In genomic region chr4:150033937-150034336, GRCh38 we compare ENCODE assay signal across 14 cellular contexts. TPM values are rescaled to one million over a fixed set of nuclear protein-coding genes. Genes with fewer than 3 reads are reported as not detected.
A peak's percentile ranks its signal among the peaks of the same experiment; 100 is the strongest.
DNase-seq lines count a peak whose midpoint lies in the region; ATAC-seq and TF ChIP-seq lines count a peak whose summit lies in the region.
"Had no signal": no experiment of that assay in that cellular context is flagged by ENCODE, and none has a peak within 500 bp of the region (broad histone marks: within the 10 kb centered on the region; RNA-seq: fewer than 3 reads in every experiment).

No MANE protein-coding gene starts in this region.

- intact Hi-C loops in CD14-positive monocyte (cut with micrococcal nuclease): no loop called here

- no peak overlapping the region for H3K9ac ChIP-seq in Karpas-422 (ENCODE audit: low read length)
- H3K9ac ChIP-seq in MM.1S (ENCODE audit: low read length): no peak overlapping the region
- H3K9ac ChIP-seq: BLaER1 treated with 17β-estradiol and CSF1 and Interleukin-3, amounts not matched to agents 10 nM and 100 nM had no signal

- no peak overlapping the region for H3K4me3 Mint-ChIP-seq in CD14-positive monocyte
- H3K4me3 Mint-ChIP-seq: activated T-cell treated with anti-CD3 and anti-CD28 coated beads, Interleukin-2, amount 50 U/mL, for 4 hours had no signal

- H3K4me2 ChIP-seq in Karpas-422 (ENCODE audit: low read depth, low read length, poor library complexity, severe bottlenecking): no peak overlapping the region
- H3K4me2 ChIP-seq in MM.1S (ENCODE audit: low read depth, low read length): no peak overlapping the region

- no peaks in the 10 kb centered on the region for H3F3A ChIP-seq in MM.1S (ENCODE audit: insufficient read depth, low read length)

- peaks cover 12% of the 10 kb centered on the region for H3K4me1 ChIP-seq in foreskin keratinocyte
- H3K4me1 ChIP-seq in Karpas-422 (ENCODE audit: low read length): peaks cover 15% of the 10 kb centered on the region
- no peaks in the 10 kb centered on the region for H3K4me1 ChIP-seq in MM.1S (ENCODE audit: low read length)

- peaks cover 0 to 12% (median 6%) of the 10 kb centered on the region in 7 donors for H3K9me3 Mint-ChIP-seq in CD14-positive monocyte
- H3K9me3 Mint-ChIP-seq: activated T-cell treated with anti-CD3 and anti-CD28 coated beads, Interleukin-2, amount 50 U/mL, for 4 hours had no signal

- H3K27me3 Mint-ChIP-seq in CD14-positive monocyte (ENCODE audit: low read depth in 3 of 3): no peaks in the 10 kb centered on the region

- H3K4me1 Mint-ChIP-seq in CD14-positive monocyte: no peaks in the 10 kb centered on the region

- DNase-seq in COR-L47 (lab: John Stamatoyannopoulos, UW): peak; percentile 73
- DNase-seq in HT-29 (ENCODE audit: low spot score): peak; percentile 14
- DNase-seq in OCI-M1 (lab: John Stamatoyannopoulos, UW): peak; percentile 26
- DNase-seq in foreskin keratinocyte: peak; percentile 32 to 55
- DNase-seq in CD14-positive monocyte (ENCODE audit: low spot score): no peak
- DNase-seq in Karpas-422: no peak
- DNase-seq in MM.1S: no peak
- no peak for DNase-seq in stimulated activated CD4-positive, alpha-beta T cell treated with anti-CD3 and anti-CD28 coated beads, Interleukin-2, amount 100 ng/mL, for 48 hours
- DNase-seq: activated CD4-positive, CD25-positive, alpha-beta regulatory T cell; activated T-cell treated with anti-CD3 and anti-CD28 coated beads, Interleukin-2, amount 50 U/mL, for 4 hours; MV-4-11; ovary; stimulated activated CD4-positive, alpha-beta T cell treated with anti-CD3 and anti-CD28 coated beads, Interleukin-4, amount 100 ng/mL, for 4 hours had no signal

- H3K9me3 ChIP-seq in Karpas-422 (ENCODE audit: low read length) (no peaks in the 10 kb centered on the region), MM.1S (replicated peaks; ENCODE audit: insufficient read depth, low read length) (no peaks in the 10 kb centered on the region)
- H3K9me3 ChIP-seq: ovary had no signal

- ATAC-seq in foreskin keratinocyte: no peak
- ATAC-seq: activated T-cell treated with anti-CD3 and anti-CD28 coated beads, Interleukin-2, amount 50 U/mL, for 4 hours had no signal

- no peak overlapping the region for H3K27ac Mint-ChIP-seq in CD14-positive monocyte

- H3K27me3 ChIP-seq in foreskin keratinocyte (no peaks in the 10 kb centered on the region), Karpas-422 (ENCODE audit: low read length) (no peaks in the 10 kb centered on the region), MM.1S (replicated peaks; ENCODE audit: insufficient read depth, low read length) (no peaks in the 10 kb centered on the region)
- H3K27me3 ChIP-seq: BLaER1 treated with 17β-estradiol and CSF1 and Interleukin-3, amounts not matched to agents 10 nM and 100 nM; ovary had no signal

- TF ChIP-seq CTCF in foreskin keratinocyte (conservative IDR thresholded peaks at IDR 0.05) (no peak), CD14-positive monocyte (IDR thresholded peaks at IDR 0.05) (no peak), MM.1S (IDR thresholded peaks at IDR 0.05; ENCODE audit: low read length) (no peak)

- H3K27ac ChIP-seq in foreskin keratinocyte (no peak overlapping the region), Karpas-422 (ENCODE audit: low read length) (no peak overlapping the region), MM.1S (ENCODE audit: low read length) (no peak overlapping the region)
- H3K27ac ChIP-seq: BLaER1 treated with 17β-estradiol and CSF1 and Interleukin-3, amounts not matched to agents 10 nM and 100 nM; ovary had no signal

- H3K79me2 ChIP-seq in Karpas-422 (ENCODE audit: low read length): no peaks in the 10 kb centered on the region
- no peaks in the 10 kb centered on the region for H3K79me2 ChIP-seq in MM.1S (ENCODE audit: low read length)

- H3K4me3 ChIP-seq in Karpas-422 (ENCODE audit: low read length): no peak overlapping the region
- H3K4me3 ChIP-seq in MM.1S (ENCODE audit: low read length): no peak overlapping the region
- H3K4me3 ChIP-seq: BLaER1 treated with 17β-estradiol and CSF1 and Interleukin-3, amounts not matched to agents 10 nM and 100 nM; ovary had no signal

- no peak overlapping the region for H2AFZ ChIP-seq in Karpas-422 (ENCODE audit: low read length)
- no peak overlapping the region for H2AFZ ChIP-seq in MM.1S (ENCODE audit: low read length)

- H3K36me3 ChIP-seq in Karpas-422 (ENCODE audit: insufficient read depth, low read length) (no peaks in the 10 kb centered on the region), MM.1S (replicated peaks; ENCODE audit: insufficient read depth, low read length) (no peaks in the 10 kb centered on the region)
- H3K36me3 ChIP-seq: BLaER1 treated with 17β-estradiol and CSF1 and Interleukin-3, amounts not matched to agents 10 nM and 100 nM; ovary had no signal

- H3K9me2 ChIP-seq in Karpas-422 (replicated peaks; ENCODE audit: insufficient read depth, low read length): no peaks in the 10 kb centered on the region
- no peaks in the 10 kb centered on the region for H3K9me2 ChIP-seq in MM.1S (replicated peaks; ENCODE audit: insufficient read depth, low read length)

- no peaks in the 10 kb centered on the region for H3K36me3 Mint-ChIP-seq in CD14-positive monocyte

- H4K20me1 ChIP-seq in Karpas-422 (ENCODE audit: insufficient read depth, low read depth, low read length) (no peaks in the 10 kb centered on the region), MM.1S (ENCODE audit: insufficient read depth, low read length) (no peaks in the 10 kb centered on the region)
- H4K20me1 ChIP-seq: BLaER1 treated with 17β-estradiol and CSF1 and Interleukin-3, amounts not matched to agents 10 nM and 100 nM had no signal

RNA-seq across cellular contexts. Expression of gene DCLK2, which starts 44.3 kb away (rescaled TPM):
- total RNA-seq in HT-29 (2014; rRNA removed; shearing (Covaris generic)): not detected in 2 replicates
- 0.07 and 0.10 TPM in 2 replicates for total RNA-seq in foreskin keratinocyte
- not detected in 2 replicates for polyA plus RNA-seq in foreskin keratinocyte
- not detected for polyA plus RNA-seq in CD14-positive monocyte
- not detected in 2 replicates for total RNA-seq in Karpas-422 (2014; rRNA removed; shearing (Covaris generic); ENCODE audit: low replicate concordance)

Comparison
In these comparisons a context has a peak if more than half of its experiments do, and no peak if none do; other contexts are left out.
1. DNase-seq: peak in COR-L47 (single experiment), HT-29 (single experiment), OCI-M1 (single experiment) and foreskin keratinocyte (2 of 2); none in CD14-positive monocyte (single experiment), Karpas-422 (single experiment), MM.1S (single experiment) and stimulated activated CD4-positive, alpha-beta T cell treated with anti-CD3 and anti-CD28 coated beads, Interleukin-2, amount 100 ng/mL, for 48 hours (0 of 2).